In the genomic region with DNA sequence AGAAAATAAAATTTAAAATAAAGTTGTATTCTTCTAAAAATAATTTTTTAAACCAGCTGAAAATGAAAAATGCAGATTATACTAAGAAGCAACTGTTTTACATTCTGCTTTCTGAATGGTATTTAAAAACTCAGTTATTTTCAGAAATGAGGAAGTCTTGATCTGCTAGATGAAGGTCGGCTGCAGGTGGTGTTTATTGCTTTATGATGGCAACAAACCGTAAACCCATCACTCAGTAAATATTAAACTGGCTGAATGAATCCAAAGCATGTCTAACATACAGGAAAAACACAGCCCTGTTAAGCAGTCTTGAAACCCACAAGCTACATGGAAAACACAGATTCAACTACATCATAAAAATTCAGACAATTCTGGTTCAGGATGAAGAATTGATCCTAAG, we compare ENCODE assay signal across 10 cellular contexts. TPM values are rescaled to one million over a fixed set of nuclear protein-coding genes. Genes with fewer than 3 reads are reported as not detected.
DNase-seq lines count a peak whose midpoint lies in the region; ATAC-seq and TF ChIP-seq lines count a peak whose summit lies in the region.
"Had no signal": no experiment of that assay in that cellular context is flagged by ENCODE, and none has a peak within 500 bp of the region (broad histone marks: within the 10 kb centered on the region; RNA-seq: fewer than 3 reads in every experiment).

No MANE protein-coding gene starts in this region.

- no peak overlapping the region for H3K4me3 Mint-ChIP-seq in activated CD4-positive, alpha-beta T cell treated with anti-CD3 and anti-CD28 coated beads, Interleukin-2, amount 10 ng/mL, durations not matched to agents 7 days and 5 days
- H3K4me3 Mint-ChIP-seq: activated T-cell treated with anti-CD3 and anti-CD28 coated beads, Interleukin-2, amount 50 U/mL, for 4 hours had no signal

- no peaks in the 10 kb centered on the region for H3K27me3 ChIP-seq in Peyer's patch
- no peaks in the 10 kb centered on the region for H3K27me3 ChIP-seq in uterus

- peak; percentile 45 for ATAC-seq in GM21381 (IDR thresholded peaks at IDR 0.05; ENCODE audit: unreplicated experiment)
- peak; percentile 51 for ATAC-seq in HG03196 (IDR thresholded peaks at IDR 0.05; ENCODE audit: unreplicated experiment)
- no peak for ATAC-seq in HG02870 (IDR thresholded peaks at IDR 0.05; ENCODE audit: unreplicated experiment)
- ATAC-seq: activated T-cell treated with anti-CD3 and anti-CD28 coated beads, Interleukin-2, amount 50 U/mL, for 4 hours had no signal

- H3K36me3 Mint-ChIP-seq in activated CD4-positive, alpha-beta T cell treated with anti-CD3 and anti-CD28 coated beads, Interleukin-2, amount 10 ng/mL, durations not matched to agents 7 days and 5 days (ENCODE audit: low read depth) = no peaks in the 10 kb centered on the region

- no peaks in the 10 kb centered on the region for H3K4me1 ChIP-seq in Peyer's patch
- H3K4me1 ChIP-seq in uterus = no peaks in the 10 kb centered on the region

- H3K36me3 ChIP-seq in Peyer's patch (no peaks in the 10 kb centered on the region), uterus (no peaks in the 10 kb centered on the region)

- H3K9me3 Mint-ChIP-seq in activated CD4-positive, alpha-beta T cell treated with anti-CD3 and anti-CD28 coated beads, Interleukin-2, amount 10 ng/mL, durations not matched to agents 7 days and 5 days = peaks cover 5% of the 10 kb centered on the region
- H3K9me3 Mint-ChIP-seq: activated T-cell treated with anti-CD3 and anti-CD28 coated beads, Interleukin-2, amount 50 U/mL, for 4 hours had no signal

- TF ChIP-seq CTCF in GM10266 (IDR thresholded peaks at IDR 0.05; ENCODE audit: control insufficient read depth, insufficient read depth, low read depth, missing control alignments) (no peak), Peyer's patch (IDR thresholded peaks at IDR 0.05) (no peak), uterus (IDR thresholded peaks at IDR 0.05) (no peak)

- no peaks in the 10 kb centered on the region for H3K27me3 Mint-ChIP-seq in activated CD4-positive, alpha-beta T cell treated with anti-CD3 and anti-CD28 coated beads, Interleukin-2, amount 10 ng/mL, durations not matched to agents 7 days and 5 days

- H3K4me1 Mint-ChIP-seq in activated CD4-positive, alpha-beta T cell treated with anti-CD3 and anti-CD28 coated beads, Interleukin-2, amount 10 ng/mL, durations not matched to agents 7 days and 5 days = peaks cover 4% of the 10 kb centered on the region

- intact Hi-C loops in uterus (cut with DNase I; ENCODE audit: low total_unique reads) = no loop called here

- CTCF ChIA-PET in activated CD4-positive, alpha-beta T cell treated with anti-CD3 and anti-CD28 coated beads, Interleukin-2, amount 10 ng/mL, durations not matched to agents 7 days and 5 days (lab: Charles Lee) = no interaction called here

- POLR2A ChIA-PET in activated CD4-positive, alpha-beta T cell treated with anti-CD3 and anti-CD28 coated beads, Interleukin-2, amount 10 ng/mL, durations not matched to agents 7 days and 5 days (lab: Charles Lee) = no interaction called here

- H3K27ac ChIP-seq in Peyer's patch = peak overlapping the region in 1 of 4 donors; percentile 68
- no peak overlapping the region for H3K27ac ChIP-seq in uterus

- H3K4me3 ChIP-seq in Peyer's patch (no peak overlapping the region), uterus (no peak overlapping the region)

- H3K9me3 ChIP-seq in Peyer's patch (no peaks in the 10 kb centered on the region), uterus (no peaks in the 10 kb centered on the region)

- TF ChIP-seq POLR2A in Peyer's patch (IDR thresholded peaks at IDR 0.05) (no peak), uterus (IDR thresholded peaks at IDR 0.05) (no peak)

- peak; percentile 4 for DNase-seq in GM10266 (ENCODE audit: extremely low spot score)
- DNase-seq in Peyer's patch = peak in 2 of 3 donors; percentile 45 to 53
- DNase-seq in hepatic stellate cell (ENCODE audit: low spot score) = no peak
- DNase-seq in uterus = no peak
- no peak for DNase-seq in activated CD4-positive, alpha-beta T cell treated with anti-CD3 and anti-CD28 coated beads, Interleukin-2, amount 10 ng/mL, durations not matched to agents 7 days and 5 days
- DNase-seq: activated T-cell treated with anti-CD3 and anti-CD28 coated beads, Interleukin-2, amount 50 U/mL, for 4 hours; T-helper 2 cell had no signal

- no peak overlapping the region for H3K27ac Mint-ChIP-seq in activated CD4-positive, alpha-beta T cell treated with anti-CD3 and anti-CD28 coated beads, Interleukin-2, amount 10 ng/mL, durations not matched to agents 7 days and 5 days

RNA-seq across cellular contexts. Expression of a gene that starts 29.3 kb away (rescaled TPM):
- 10 to 100 TPM in 3 of 4 donors, 1 to 10 TPM in 1; 8.8 to 30.3 (median 23.5) TPM for total RNA-seq in Peyer's patch
- 10 to 100 TPM; 31.3 to 59.7 (median 46.6) TPM for total RNA-seq in uterus
- total RNA-seq in activated CD4-positive, alpha-beta T cell treated with anti-CD3 and anti-CD28 coated beads, Interleukin-2, amount 10 ng/mL, durations not matched to agents 7 days and 5 days = 10 to 100 TPM; 12.7 to 13.1 TPM

RNA-seq across cellular contexts. Expression of a gene that starts 38.2 kb away (rescaled TPM):
- total RNA-seq in Peyer's patch = 10 to 100 TPM in 1 of 4 donors, 1 to 10 TPM in 3; 3.2 to 35.5 (median 6.8) TPM
- 10 to 100 TPM; 10.2 to 36.7 (median 21.8) TPM for total RNA-seq in uterus
- not detected for total RNA-seq in activated CD4-positive, alpha-beta T cell treated with anti-CD3 and anti-CD28 coated beads, Interleukin-2, amount 10 ng/mL, durations not matched to agents 7 days and 5 days

Comparison
In these comparisons a context has a peak if more than half of its experiments do, and no peak if none do; other contexts are left out.
1. DNase-seq: peak in GM10266 (single experiment) and Peyer's patch (2 of 3); none in hepatic stellate cell (single experiment), uterus (0 of 2) and activated CD4-positive, alpha-beta T cell treated with anti-CD3 and anti-CD28 coated beads, Interleukin-2, amount 10 ng/mL, durations not matched to agents 7 days and 5 days (single experiment).
2. RNA of a gene that starts 38.2 kb away (total RNA-seq): 10.2 to 36.7 TPM in uterus and 3.2 to 35.5 TPM in Peyer's patch; not detected in activated CD4-positive, alpha-beta T cell treated with anti-CD3 and anti-CD28 coated beads, Interleukin-2, amount 10 ng/mL, durations not matched to agents 7 days and 5 days; every median in the first group is over 4 times any median in the second.